7 cellular contexts compared by ENCODE assay signal in the genomic region with DNA sequence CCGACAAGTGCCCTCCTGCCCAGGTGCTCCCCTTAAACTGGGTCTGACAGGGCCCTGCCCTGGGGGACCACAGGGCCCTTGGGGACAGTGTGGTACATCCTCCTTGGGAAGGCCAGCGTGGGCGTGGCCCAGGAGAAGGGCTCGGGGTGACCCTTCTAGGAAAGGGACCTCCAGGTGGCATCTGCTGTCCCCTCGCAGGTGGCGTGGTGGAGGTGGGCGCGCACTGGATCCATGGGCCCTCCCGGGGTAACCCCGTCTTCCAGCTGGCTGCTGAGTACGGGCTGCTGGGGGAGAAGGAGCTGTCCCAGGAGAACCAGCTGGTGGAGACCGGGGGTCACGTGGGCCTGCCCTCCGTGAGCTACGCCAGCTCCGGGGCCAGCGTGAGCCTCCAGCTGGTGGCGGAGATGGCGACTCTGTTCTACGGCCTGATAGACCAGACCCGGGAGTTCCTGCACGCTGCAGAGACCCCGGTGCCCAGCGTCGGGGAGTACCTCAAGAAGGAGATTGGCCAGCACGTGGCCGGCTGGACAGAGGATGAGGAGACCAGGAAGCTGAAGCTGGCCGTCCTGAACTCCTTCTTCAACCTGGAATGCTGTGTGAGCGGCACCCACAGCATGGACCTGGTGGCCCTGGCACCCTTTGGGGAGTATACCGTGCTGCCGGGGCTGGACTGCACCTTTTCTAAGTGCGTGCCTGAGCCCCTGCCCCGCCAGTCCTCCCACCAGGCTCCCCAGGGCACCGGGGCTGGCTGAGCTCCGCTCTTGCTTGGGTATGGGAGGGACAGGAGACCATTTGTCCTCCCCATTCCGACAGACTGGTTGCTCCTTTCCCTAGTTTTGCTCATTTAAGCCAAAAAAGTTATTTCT. TPM values are rescaled to one million over a fixed set of nuclear protein-coding genes. Genes with fewer than 3 reads are reported as not detected.
DNase-seq lines count a peak whose midpoint lies in the region; ATAC-seq and TF ChIP-seq lines count a peak whose summit lies in the region.
"Had no signal": no experiment of that assay in that cellular context is flagged by ENCODE, and none has a peak within 500 bp of the region (broad histone marks: within the 10 kb centered on the region; RNA-seq: fewer than 3 reads in every experiment).

No MANE protein-coding gene starts in this region.

- ATAC-seq in activated CD8-positive, alpha-beta memory T cell treated with anti-CD3 and anti-CD28 coated beads, Interleukin-2, amount 10 ng/mL, durations not matched to agents 7 days and 5 days, result no peak
- ATAC-seq in GM21529 (IDR thresholded peaks at IDR 0.05; ENCODE audit: unreplicated experiment), result no peak
- ATAC-seq in GM18873 (IDR thresholded peaks at IDR 0.05; ENCODE audit: low FRiP score, unreplicated experiment), result no peak

- H3K36me3 ChIP-seq in right atrium auricular region, result no peaks in the 10 kb centered on the region

- peaks cover 3% of the 10 kb centered on the region for H3K4me1 Mint-ChIP-seq in activated CD8-positive, alpha-beta memory T cell treated with anti-CD3 and anti-CD28 coated beads, Interleukin-2, amount 10 ng/mL, durations not matched to agents 7 days and 5 days
- H3K4me1 Mint-ChIP-seq in type B pancreatic cell (ENCODE audit: unreplicated experiment), result no peaks in the 10 kb centered on the region

- H3K36me3 Mint-ChIP-seq in activated CD8-positive, alpha-beta memory T cell treated with anti-CD3 and anti-CD28 coated beads, Interleukin-2, amount 10 ng/mL, durations not matched to agents 7 days and 5 days, result no peaks in the 10 kb centered on the region
- no peaks in the 10 kb centered on the region for H3K36me3 Mint-ChIP-seq in type B pancreatic cell

- H3K4me1 ChIP-seq in right atrium auricular region, result peaks cover 0 to 16% of the 10 kb centered on the region in 2 donors

- no peaks in the 10 kb centered on the region for H3K9me3 Mint-ChIP-seq in activated CD8-positive, alpha-beta memory T cell treated with anti-CD3 and anti-CD28 coated beads, Interleukin-2, amount 10 ng/mL, durations not matched to agents 7 days and 5 days (ENCODE audit: low read depth)
- H3K9me3 Mint-ChIP-seq in type B pancreatic cell, result no peaks in the 10 kb centered on the region

- H3K27me3 ChIP-seq in right atrium auricular region, result no peaks in the 10 kb centered on the region

- no peak overlapping the region for H3K27ac Mint-ChIP-seq in activated CD8-positive, alpha-beta memory T cell treated with anti-CD3 and anti-CD28 coated beads, Interleukin-2, amount 10 ng/mL, durations not matched to agents 7 days and 5 days
- H3K27ac Mint-ChIP-seq in type B pancreatic cell, result no peak overlapping the region

- no peak for DNase-seq in activated CD8-positive, alpha-beta memory T cell treated with anti-CD3 and anti-CD28 coated beads, Interleukin-2, amount 10 ng/mL, durations not matched to agents 7 days and 5 days
- DNase-seq in activated CD8-positive, alpha-beta memory T cell treated with anti-CD3 and anti-CD28 coated beads, Interleukin-2, amount 50 U/mL, for 4 hours, result no peak
- DNase-seq in right atrium auricular region (ENCODE audit: low spot score) (no peak), type B pancreatic cell (ENCODE audit: extremely low spot score, unreplicated experiment) (no peak)
- DNase-seq: DND-41 had no signal

- CTCF ChIA-PET in activated CD8-positive, alpha-beta memory T cell treated with anti-CD3 and anti-CD28 coated beads, Interleukin-2, amount 10 ng/mL, durations not matched to agents 7 days and 5 days (lab: Charles Lee), result interaction anchor here (0.8 to 0.9 kb wide), 2 partner anchors 10 to 50 kb away, joined by 3 to 5 read pairs; no protein-coding TSS in a partner anchor

- H3K4me3 ChIP-seq in right atrium auricular region, result peak overlapping the region; percentile 86 to 92

- no peak for TF ChIP-seq CTCF in right atrium auricular region (IDR thresholded peaks at IDR 0.05)
- no peak for TF ChIP-seq CTCF in type B pancreatic cell (conservative IDR thresholded peaks at IDR 0.05)

- H3K4me3 Mint-ChIP-seq in activated CD8-positive, alpha-beta memory T cell treated with anti-CD3 and anti-CD28 coated beads, Interleukin-2, amount 10 ng/mL, durations not matched to agents 7 days and 5 days, result peak overlapping the region; percentile 39
- H3K4me3 Mint-ChIP-seq in type B pancreatic cell, result peak overlapping the region; percentile 80

- H3K9me3 ChIP-seq in right atrium auricular region, result no peaks in the 10 kb centered on the region

- H3K27me3 Mint-ChIP-seq in activated CD8-positive, alpha-beta memory T cell treated with anti-CD3 and anti-CD28 coated beads, Interleukin-2, amount 10 ng/mL, durations not matched to agents 7 days and 5 days, result peaks cover 12% of the 10 kb centered on the region
- H3K27me3 Mint-ChIP-seq in type B pancreatic cell, result no peaks in the 10 kb centered on the region

- peak overlapping the region in 1 of 2 donors; percentile 65 for H3K27ac ChIP-seq in right atrium auricular region

RNA-seq across cellular contexts. Expression of a gene that starts 1.0 kb away (rescaled TPM):
- total RNA-seq in activated CD8-positive, alpha-beta memory T cell treated with anti-CD3 and anti-CD28 coated beads, Interleukin-2, amount 10 ng/mL, durations not matched to agents 7 days and 5 days, result 1 to 10 TPM; 5.6 to 6.0 TPM
- total RNA-seq in right atrium auricular region, result 1 to 10 TPM; 2.4 to 3.5 TPM
- total RNA-seq in type B pancreatic cell (ENCODE audit: low replicate concordance), result 6.9 and 8.2 TPM in 2 replicates

RNA-seq across cellular contexts. Expression of a gene that starts 6.9 kb away (rescaled TPM):
- 10 to 100 TPM; 34.0 to 50.2 TPM for total RNA-seq in activated CD8-positive, alpha-beta memory T cell treated with anti-CD3 and anti-CD28 coated beads, Interleukin-2, amount 10 ng/mL, durations not matched to agents 7 days and 5 days
- total RNA-seq in right atrium auricular region, result 100 to 1,000 TPM in 1 of 2 donors, 10 to 100 TPM in 1; 89.8 to 146 TPM
- 106 and 127 TPM in 2 replicates for total RNA-seq in type B pancreatic cell (ENCODE audit: low replicate concordance)

RNA-seq across cellular contexts. Expression of a gene that starts 13.9 kb away (rescaled TPM):
- total RNA-seq in activated CD8-positive, alpha-beta memory T cell treated with anti-CD3 and anti-CD28 coated beads, Interleukin-2, amount 10 ng/mL, durations not matched to agents 7 days and 5 days, result 10 to 100 TPM; 56.0 to 64.9 TPM
- 10 to 100 TPM in 1 of 2 donors, 1 to 10 TPM in 1; 9.9 to 15.1 TPM for total RNA-seq in right atrium auricular region
- total RNA-seq in type B pancreatic cell (ENCODE audit: low replicate concordance), result 79.1 and 89.6 TPM in 2 replicates

RNA-seq across cellular contexts. Expression of a gene that starts 22.2 kb away (rescaled TPM):
- total RNA-seq in activated CD8-positive, alpha-beta memory T cell treated with anti-CD3 and anti-CD28 coated beads, Interleukin-2, amount 10 ng/mL, durations not matched to agents 7 days and 5 days, result 10 to 100 TPM in 1 of 2 experiments, 1 to 10 TPM in 1; 9.1 to 13.1 TPM
- 10 to 100 TPM in 1 of 2 donors, 1 to 10 TPM in 1; 9.8 to 32.6 TPM for total RNA-seq in right atrium auricular region
- total RNA-seq in type B pancreatic cell (ENCODE audit: low replicate concordance), result 20.4 and 21.7 TPM in 2 replicates

RNA-seq across cellular contexts. Expression of a gene that starts 32.9 kb away (rescaled TPM):
- not detected for total RNA-seq in activated CD8-positive, alpha-beta memory T cell treated with anti-CD3 and anti-CD28 coated beads, Interleukin-2, amount 10 ng/mL, durations not matched to agents 7 days and 5 days
- not detected for total RNA-seq in right atrium auricular region
- total RNA-seq in type B pancreatic cell (ENCODE audit: low replicate concordance), result 1.3 and 2.8 TPM in 2 replicates
